3 cellular contexts compared by ENCODE assay signal in the genomic region with DNA sequence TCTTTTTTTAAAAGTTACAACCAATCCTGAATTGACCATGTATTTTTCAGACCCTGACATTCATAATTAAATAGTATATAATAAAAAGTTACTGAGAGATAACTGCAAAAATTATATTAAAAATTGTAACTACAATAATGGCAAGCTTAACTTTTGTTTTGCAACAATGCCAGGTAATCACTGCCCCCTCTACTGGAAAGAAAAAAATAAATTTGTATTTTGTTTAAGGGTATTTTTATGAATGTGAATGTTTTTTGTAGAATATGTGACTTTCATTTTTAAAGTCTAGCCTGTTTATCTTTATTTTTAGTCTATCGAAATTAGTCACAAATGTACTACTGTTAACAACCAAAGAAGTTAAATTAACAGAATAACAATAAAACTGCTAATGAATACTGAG.
TF ChIP-seq lines count a peak whose summit lies in the region.

No MANE protein-coding gene starts in this region.

TF ChIP-seq in SK-N-SH, 30 proteins besides CTCF, POLR2A, EP300 and RAD21:
- no peak for TF ChIP-seq RFX5 (IDR thresholded peaks at IDR 0.05; ENCODE audit: low read length)
- no peak for TF ChIP-seq CHD2 (IDR thresholded peaks at IDR 0.05; ENCODE audit: low read length, partially characterized antibody)
- TF ChIP-seq NRF1 (IDR thresholded peaks at IDR 0.05; ENCODE audit: low read depth, low read length), result no peak
- TF ChIP-seq EZH2phosphoT487 (IDR thresholded peaks at IDR 0.05; ENCODE audit: borderline replicate concordance, low read depth), result no peak
- TF ChIP-seq, protein P1, sequence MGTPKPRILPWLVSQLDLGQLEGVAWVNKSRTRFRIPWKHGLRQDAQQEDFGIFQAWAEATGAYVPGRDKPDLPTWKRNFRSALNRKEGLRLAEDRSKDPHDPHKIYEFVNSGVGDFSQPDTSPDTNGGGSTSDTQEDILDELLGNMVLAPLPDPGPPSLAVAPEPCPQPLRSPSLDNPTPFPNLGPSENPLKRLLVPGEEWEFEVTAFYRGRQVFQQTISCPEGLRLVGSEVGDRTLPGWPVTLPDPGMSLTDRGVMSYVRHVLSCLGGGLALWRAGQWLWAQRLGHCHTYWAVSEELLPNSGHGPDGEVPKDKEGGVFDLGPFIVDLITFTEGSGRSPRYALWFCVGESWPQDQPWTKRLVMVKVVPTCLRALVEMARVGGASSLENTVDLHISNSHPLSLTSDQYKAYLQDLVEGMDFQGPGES (IDR thresholded peaks at IDR 0.05; ENCODE audit: low read depth, low read length), result no peak

TF ChIP-seq in SK-N-SH treated with all-trans-retinoic acid at 6 μM for 48 hours, 23 proteins besides CTCF, POLR2A, EP300 and RAD21:
- TF ChIP-seq CSDC2 (CRISPR knock-in tag; IDR thresholded peaks at IDR 0.05), result no peak
- no peak for TF ChIP-seq TOX (CRISPR knock-in tag; IDR thresholded peaks at IDR 0.05; ENCODE audit: borderline replicate concordance)
- no peak for TF ChIP-seq ZC3H10 (CRISPR knock-in tag; IDR thresholded peaks at IDR 0.05)
- TF ChIP-seq ZFP3 (CRISPR knock-in tag; IDR thresholded peaks at IDR 0.05), result no peak
- TF ChIP-seq, protein P2, sequence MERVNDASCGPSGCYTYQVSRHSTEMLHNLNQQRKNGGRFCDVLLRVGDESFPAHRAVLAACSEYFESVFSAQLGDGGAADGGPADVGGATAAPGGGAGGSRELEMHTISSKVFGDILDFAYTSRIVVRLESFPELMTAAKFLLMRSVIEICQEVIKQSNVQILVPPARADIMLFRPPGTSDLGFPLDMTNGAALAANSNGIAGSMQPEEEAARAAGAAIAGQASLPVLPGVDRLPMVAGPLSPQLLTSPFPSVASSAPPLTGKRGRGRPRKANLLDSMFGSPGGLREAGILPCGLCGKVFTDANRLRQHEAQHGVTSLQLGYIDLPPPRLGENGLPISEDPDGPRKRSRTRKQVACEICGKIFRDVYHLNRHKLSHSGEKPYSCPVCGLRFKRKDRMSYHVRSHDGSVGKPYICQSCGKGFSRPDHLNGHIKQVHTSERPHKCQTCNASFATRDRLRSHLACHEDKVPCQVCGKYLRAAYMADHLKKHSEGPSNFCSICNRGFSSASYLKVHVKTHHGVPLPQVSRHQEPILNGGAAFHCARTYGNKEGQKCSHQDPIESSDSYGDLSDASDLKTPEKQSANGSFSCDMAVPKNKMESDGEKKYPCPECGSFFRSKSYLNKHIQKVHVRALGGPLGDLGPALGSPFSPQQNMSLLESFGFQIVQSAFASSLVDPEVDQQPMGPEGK (CRISPR knock-in tag; IDR thresholded peaks at IDR 0.05; ENCODE audit: borderline replicate concordance), result no peak
- TF ChIP-seq, protein P3, sequence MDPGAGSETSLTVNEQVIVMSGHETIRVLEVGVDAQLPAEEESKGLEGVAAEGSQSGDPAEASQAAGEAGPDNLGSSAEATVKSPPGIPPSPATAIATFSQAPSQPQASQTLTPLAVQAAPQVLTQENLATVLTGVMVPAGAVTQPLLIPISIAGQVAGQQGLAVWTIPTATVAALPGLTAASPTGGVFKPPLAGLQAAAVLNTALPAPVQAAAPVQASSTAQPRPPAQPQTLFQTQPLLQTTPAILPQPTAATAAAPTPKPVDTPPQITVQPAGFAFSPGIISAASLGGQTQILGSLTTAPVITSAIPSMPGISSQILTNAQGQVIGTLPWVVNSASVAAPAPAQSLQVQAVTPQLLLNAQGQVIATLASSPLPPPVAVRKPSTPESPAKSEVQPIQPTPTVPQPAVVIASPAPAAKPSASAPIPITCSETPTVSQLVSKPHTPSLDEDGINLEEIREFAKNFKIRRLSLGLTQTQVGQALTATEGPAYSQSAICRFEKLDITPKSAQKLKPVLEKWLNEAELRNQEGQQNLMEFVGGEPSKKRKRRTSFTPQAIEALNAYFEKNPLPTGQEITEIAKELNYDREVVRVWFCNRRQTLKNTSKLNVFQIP (CRISPR knock-in tag; IDR thresholded peaks at IDR 0.05; ENCODE audit: borderline replicate concordance, low read depth), result no peak
- TF ChIP-seq ESRRG (CRISPR knock-in tag; IDR thresholded peaks at IDR 0.05), result no peak
- TF ChIP-seq RARB (CRISPR knock-in tag; IDR thresholded peaks at IDR 0.05), result no peak
- TF ChIP-seq ZNF565 (CRISPR knock-in tag; conservative IDR thresholded peaks at IDR 0.05; ENCODE audit: low read depth), result no peak

TF ChIP-seq in endothelial cell of umbilical vein, 7 proteins besides CTCF, POLR2A, EP300 and RAD21:
- TF ChIP-seq, protein P4, sequence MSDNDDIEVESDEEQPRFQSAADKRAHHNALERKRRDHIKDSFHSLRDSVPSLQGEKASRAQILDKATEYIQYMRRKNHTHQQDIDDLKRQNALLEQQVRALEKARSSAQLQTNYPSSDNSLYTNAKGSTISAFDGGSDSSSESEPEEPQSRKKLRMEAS (IDR thresholded peaks at IDR 0.05; ENCODE audit: insufficient read depth, insufficient read length), result no peak
- TF ChIP-seq EZH2 (IDR thresholded peaks at IDR 0.05; ENCODE audit: borderline replicate concordance, low read depth, low read length, severe bottlenecking) (no peak), JUN (IDR thresholded peaks at IDR 0.05; ENCODE audit: borderline replicate concordance, insufficient read depth, insufficient read length, low read depth) (no peak), GATA2 (IDR thresholded peaks at IDR 0.05; ENCODE audit: insufficient read depth, insufficient read length, low read depth, low read length) (no peak), POLR2AphosphoS5 (IDR thresholded peaks at IDR 0.05; ENCODE audit: insufficient read depth, low read depth, low read length) (no peak), MYC (IDR thresholded peaks at IDR 0.05; ENCODE audit: low read depth, low read length) (no peak), FOS (IDR thresholded peaks at IDR 0.05; ENCODE audit: borderline replicate concordance, insufficient read depth, low read length) (no peak)
TF ChIP-seq in endothelial cell of umbilical vein: peak in this region for 0.
